8 cellular contexts compared by ENCODE assay signal in the genomic region with DNA sequence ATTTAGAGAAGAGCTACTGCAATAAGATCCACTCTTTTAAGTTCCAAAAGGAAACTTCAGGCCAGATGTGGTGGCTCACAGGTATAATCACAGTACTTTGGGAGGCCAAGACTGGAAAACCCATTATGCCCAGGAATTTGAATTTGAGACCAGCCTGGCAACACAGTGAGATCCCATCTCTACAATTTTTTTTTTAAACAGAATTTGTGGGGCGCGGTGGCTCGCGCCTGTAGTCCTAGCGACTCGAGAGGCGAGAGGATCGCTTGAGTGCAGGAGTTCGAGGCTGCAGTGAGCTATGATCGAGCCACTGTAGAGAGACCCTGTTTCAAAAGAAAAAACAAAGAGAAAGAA. TPM values are rescaled to one million over a fixed set of nuclear protein-coding genes. Genes with fewer than 3 reads are reported as not detected.
DNase-seq lines count a peak whose midpoint lies in the region; ATAC-seq, FAIRE-seq and TF ChIP-seq lines count a peak whose summit lies in the region.

No MANE protein-coding gene starts in this region.

- H3K36me3 ChIP-seq in K562 (ENCODE audit: control insufficient read depth, insufficient read depth, low read length) = peaks cover 4% of the 10 kb centered on the region; the same call in 1 of the 3 replicates
- H3K36me3 ChIP-seq in mesenchymal stem cell (ENCODE audit: control insufficient read depth in 1 of 2, insufficient read depth in 2 of 2, low read depth in 1 of 2, low read length in 2 of 2) = peaks cover 0 to 2% of the 10 kb centered on the region in 2 experiments
- no peaks in the 10 kb centered on the region for H3K36me3 ChIP-seq in uterus

- H3K27ac ChIP-seq in K562 (ENCODE audit: extremely low read depth, low read depth, low read length) (peak overlapping the region; percentile 68), mesenchymal stem cell (ENCODE audit: low read length, poor library complexity, severe bottlenecking) (no peak overlapping the region), uterus (peak overlapping the region; percentile 71 to 81)

- H4K8ac ChIP-seq in mesenchymal stem cell (ENCODE audit: low read length) = no peak overlapping the region

- peak overlapping the region; percentile 80 for H3K4me3 ChIP-seq in K562
- H3K4me3 ChIP-seq in mesenchymal stem cell (ENCODE audit: insufficient read depth in 1 of 2, low read depth in 1 of 2, low read length in 2 of 2) = peak overlapping the region; percentile 85 to 88
- H3K4me3 ChIP-seq in uterus = peak overlapping the region; percentile 75 to 83

- 1% methylated on average over 10 of the region's 10 CpGs for WGBS in K562 (ENCODE audit: insufficient coverage, low coverage, missing lambda C conversion rate)
- 8% methylated on average over 9 of the region's 10 CpGs for WGBS in mesenchymal stem cell

- TF ChIP-seq CTCF in K562 (IDR thresholded peaks at IDR 0.05 in 2 of 3, conservative IDR thresholded peaks at IDR 0.05 in 1 of 3; ENCODE audit: insufficient read depth in 2 of 3, low read depth in 1 of 3, low read length in 3 of 3) (no peak), uterus (IDR thresholded peaks at IDR 0.05) (no peak)

- no peak for TF ChIP-seq POLR2A in K562 (conservative IDR thresholded peaks at IDR 0.05)
- no peak for TF ChIP-seq POLR2A in uterus (IDR thresholded peaks at IDR 0.05)

- H3K9ac ChIP-seq in K562 (ENCODE audit: insufficient read depth in 1 of 2, low read depth in 2 of 2, low read length in 2 of 2) (peak overlapping the region; percentile 78 to 95), mesenchymal stem cell (ENCODE audit: low read length) (peak overlapping the region; percentile 95)

- H3K9me1 ChIP-seq in K562 (ENCODE audit: control insufficient read depth, insufficient read depth, low read length) = no peaks in the 10 kb centered on the region

- in situ Hi-C loops in K562 (cut with MboI) = no loop called here

- H2AFZ ChIP-seq in K562 (ENCODE audit: low read depth, low read length) (peak overlapping the region; percentile 99), mesenchymal stem cell (ENCODE audit: low read depth, low read length) (no peak overlapping the region)

- no peak overlapping the region for H3K23ac ChIP-seq in mesenchymal stem cell (ENCODE audit: low read length in 2 of 2)

- H3K4ac ChIP-seq in mesenchymal stem cell (ENCODE audit: low read depth in 1 of 2, low read length in 2 of 2) = no peak overlapping the region

- no peak overlapping the region for H2BK5ac ChIP-seq in mesenchymal stem cell (ENCODE audit: low read depth, low read length, poor library complexity, severe bottlenecking)

- no peak overlapping the region for H3K14ac ChIP-seq in mesenchymal stem cell (ENCODE audit: low read length in 2 of 2)

- peak overlapping the region in 1 of 2 experiments; percentile 94 for H3K18ac ChIP-seq in mesenchymal stem cell (ENCODE audit: low read depth in 1 of 2, low read length in 2 of 2)

- no TSS peak for BruUV-seq in K562 (replicated peaks; lab: Mats Ljungman, UMichigan)

- H3K4me2 ChIP-seq in K562 (ENCODE audit: insufficient read depth, low read length) (peak overlapping the region; percentile 95), mesenchymal stem cell (ENCODE audit: low read length, poor library complexity, severe bottlenecking) (peak overlapping the region; percentile 82)

- no peak for TF ChIP-seq RAD21 in K562 (CRISPR knock-in tag; conservative IDR thresholded peaks at IDR 0.05 in 1 of 2, IDR thresholded peaks at IDR 0.05 in 1 of 2)

- peaks cover 29% of the 10 kb centered on the region for H3K79me2 ChIP-seq in K562 (ENCODE audit: control insufficient read depth, insufficient read depth, low read length)

- ATAC-seq in K562 (peak; percentile 45), GM19324 (IDR thresholded peaks at IDR 0.05; ENCODE audit: low FRiP score, unreplicated experiment) (no peak)

- intact Hi-C loops in K562 (cut with micrococcal nuclease) (no loop called here), uterus (cut with DNase I; ENCODE audit: low total_unique reads) (no loop called here)

- H2AK5ac ChIP-seq in mesenchymal stem cell (ENCODE audit: low read length, severe bottlenecking) = no peak overlapping the region

- H3K9me3 ChIP-seq in K562 (replicated peaks; ENCODE audit: control insufficient read depth, insufficient read depth, low read depth, low read length) = no peaks in the 10 kb centered on the region
- H3K9me3 ChIP-seq in mesenchymal stem cell (ENCODE audit: control insufficient read depth, low read length) = no peaks in the 10 kb centered on the region
- H3K9me3 ChIP-seq in uterus = no peaks in the 10 kb centered on the region

- H2BK15ac ChIP-seq in mesenchymal stem cell (ENCODE audit: low read depth, poor library complexity, severe bottlenecking) = no peak overlapping the region

- CTCF ChIA-PET in K562 (lab: Yijun Ruan, JAX; ENCODE audit: low intra/inter-chr PET ratio) = no interaction called here

- H3K27me3 ChIP-seq in K562 (ENCODE audit: control insufficient read depth in 2 of 2, insufficient read depth in 2 of 2, low read length in 2 of 2) (no peaks in the 10 kb centered on the region), mesenchymal stem cell (ENCODE audit: control insufficient read depth in 1 of 2, insufficient read depth in 1 of 2, low read length in 2 of 2) (no peaks in the 10 kb centered on the region), uterus (no peaks in the 10 kb centered on the region)

- DNase-seq in activated naive CD4-positive, alpha-beta T cell treated with Interleukin-2 at 50 U/mL for 16 hours = peak; percentile 3
- no peak for DNase-seq in activated naive CD4-positive, alpha-beta T cell (lab: John Stamatoyannopoulos, UW)
- DNase-seq in K562 (ENCODE audit: extremely low read depth in 1 of 4, low spot score in 3 of 4) (no peak), mesenchymal stem cell (no peak), uterus (no peak), A172 (ENCODE audit: low spot score) (no peak)
- DNase-seq in effector CD4-positive, alpha-beta T cell = no peak

- H4K20me1 ChIP-seq in K562 (replicated peaks; ENCODE audit: control insufficient read depth, insufficient read depth, low read length) = no peaks in the 10 kb centered on the region

- H2BK120ac ChIP-seq in mesenchymal stem cell (ENCODE audit: low read depth, low read length) = no peak overlapping the region

- peaks cover 12 to 17% of the 10 kb centered on the region in 2 experiments; a peak in 3 of 5 replicates for H3K4me1 ChIP-seq in K562 (replicated peaks in 1 of 2; ENCODE audit: control insufficient read depth in 2 of 2, insufficient read depth in 2 of 2, low read length in 2 of 2)
- H3K4me1 ChIP-seq in mesenchymal stem cell (ENCODE audit: control insufficient read depth, insufficient read depth, low read depth, low read length) = peaks cover 12% of the 10 kb centered on the region
- no peaks in the 10 kb centered on the region for H3K4me1 ChIP-seq in uterus

- H3K79me1 ChIP-seq in mesenchymal stem cell (replicated peaks; ENCODE audit: low read length, poor library complexity, severe bottlenecking) = peaks cover 28% of the 10 kb centered on the region

- FAIRE-seq in K562 (lab: Jason Lieb, UNC) = peak; percentile 70

- POLR2A ChIA-PET in K562 (lab: Yijun Ruan, JAX) = interaction anchor here (1.1 to 2.0 kb wide), 5 partner anchors 12 to 105 kb away, joined by 3 to 8 read pairs (median 3); a partner anchor contains a TSS

- H4K91ac ChIP-seq in mesenchymal stem cell (ENCODE audit: low read length) = no peak overlapping the region

- TF ChIP-seq EP300 in K562 (IDR thresholded peaks at IDR 0.05; ENCODE audit: low read length) = no peak

- no peak overlapping the region for H2BK12ac ChIP-seq in mesenchymal stem cell (ENCODE audit: low read length in 2 of 2)

RNA-seq across cellular contexts. Expression of a gene that starts 0.8 kb away (rescaled TPM):
- 130 and 148 TPM in 2 replicates for total RNA-seq in K562 (2011; cell fraction: chromatin; rRNA removed; ENCODE audit: low replicate concordance)
- total RNA-seq in K562 (2011; cell fraction: nucleolus; rRNA removed) = 64.2 and 80.3 TPM in 2 replicates
- total RNA-seq in K562 (2011; cell fraction: nucleoplasm; rRNA removed) = 81.6 and 84.3 TPM in 2 replicates
- total RNA-seq in K562 (2014; rRNA removed) = 10.3 and 15.6 TPM in 2 replicates
- 10.1 and 12.6 TPM in 2 replicates for total RNA-seq in K562 (2014; rRNA removed; fragmentation: Illumina TruSeq; extraction: Trizol)
- total RNA-seq in K562 (2015; rRNA removed; fragmentation: Illumina TruSeq; extraction: Trizol) = 15.1 and 17.4 TPM in 2 replicates
- 15.7 and 16.0 TPM in 2 replicates for total RNA-seq in K562 (2021)
- 17.4 and 33.4 TPM in 2 replicates for polyA plus RNA-seq in K562 (2011; rRNA removed)
- polyA plus RNA-seq in K562 (2011; cell fraction: cytosol; rRNA removed) = 39.4 and 44.8 TPM in 2 replicates
- polyA plus RNA-seq in K562 (2011; cell fraction: nucleus; rRNA removed) = 62.0 and 68.1 TPM in 2 replicates
- polyA plus RNA-seq in K562 (2012) = 12.1 and 16.8 TPM in 2 replicates
- 17.6 and 18.9 TPM in 2 replicates for polyA plus RNA-seq in K562 (2014; fragmentation: Illumina TruSeq; extraction: Trizol)
- 1 to 10 TPM; 3.8 to 7.6 TPM for polyA plus RNA-seq in K562 (2014; fragmentation: Nextera tagmentation; extraction: Ambion mirVana)
- 13.4 and 16.6 TPM in 2 replicates for polyA plus RNA-seq in K562 (2014; rRNA removed)
- 28.9 and 31.1 TPM in 2 replicates for polyA minus RNA-seq in K562 (2011; rRNA and poly(A)+ RNA removed)
- polyA minus RNA-seq in K562 (2011; cell fraction: cytosol; rRNA and poly(A)+ RNA removed) = 13.2 and 19.2 TPM in 2 replicates
- polyA minus RNA-seq in K562 (2011; cell fraction: nucleus; rRNA and poly(A)+ RNA removed) = 18.8 and 25.3 TPM in 2 replicates
- polyA plus RNA-seq in mesenchymal stem cell (2013, experiment 1 of 2) = 14.8 TPM
- 12.9 TPM for polyA plus RNA-seq in mesenchymal stem cell (2013, experiment 2 of 2)
- total RNA-seq in uterus = 100 to 1,000 TPM in 1 of 4 donors, 10 to 100 TPM in 3; 11.5 to 393 (median 32.2) TPM
- total RNA-seq in A172 (2014; rRNA removed; shearing (Covaris generic)) = 14.5 and 21.0 TPM in 2 replicates

RNA-seq across cellular contexts. Expression of a gene that starts 58.1 kb away (rescaled TPM):
- 367 and 371 TPM in 2 replicates for total RNA-seq in K562 (2011; cell fraction: chromatin; rRNA removed; ENCODE audit: low replicate concordance)
- 182 and 192 TPM in 2 replicates for total RNA-seq in K562 (2011; cell fraction: nucleolus; rRNA removed)
- 271 and 359 TPM in 2 replicates for total RNA-seq in K562 (2011; cell fraction: nucleoplasm; rRNA removed)
- 53.3 and 66.3 TPM in 2 replicates for total RNA-seq in K562 (2014; rRNA removed)
- total RNA-seq in K562 (2014; rRNA removed; fragmentation: Illumina TruSeq; extraction: Trizol) = 64.5 and 78.7 TPM in 2 replicates
- 53.6 and 63.0 TPM in 2 replicates for total RNA-seq in K562 (2015; rRNA removed; fragmentation: Illumina TruSeq; extraction: Trizol)
- total RNA-seq in K562 (2021) = 88.9 and 93.1 TPM in 2 replicates
- polyA plus RNA-seq in K562 (2011; rRNA removed) = 97.5 and 110 TPM in 2 replicates
- polyA plus RNA-seq in K562 (2011; cell fraction: cytosol; rRNA removed) = 43.4 and 61.3 TPM in 2 replicates
- 220 and 244 TPM in 2 replicates for polyA plus RNA-seq in K562 (2011; cell fraction: nucleus; rRNA removed)
- polyA plus RNA-seq in K562 (2012) = 54.5 and 77.0 TPM in 2 replicates
- polyA plus RNA-seq in K562 (2014; fragmentation: Illumina TruSeq; extraction: Trizol) = 99.9 and 133 TPM in 2 replicates
- 10 to 100 TPM; 11.9 to 15.7 TPM for polyA plus RNA-seq in K562 (2014; fragmentation: Nextera tagmentation; extraction: Ambion mirVana)
- polyA plus RNA-seq in K562 (2014; rRNA removed) = 74.6 and 78.4 TPM in 2 replicates
- 87.4 and 89.5 TPM in 2 replicates for polyA minus RNA-seq in K562 (2011; rRNA and poly(A)+ RNA removed)
- polyA minus RNA-seq in K562 (2011; cell fraction: cytosol; rRNA and poly(A)+ RNA removed) = 36.8 and 46.2 TPM in 2 replicates
- polyA minus RNA-seq in K562 (2011; cell fraction: nucleus; rRNA and poly(A)+ RNA removed) = 56.7 and 77.6 TPM in 2 replicates
- 22.6 TPM for polyA plus RNA-seq in mesenchymal stem cell (2013, experiment 1 of 2)
- polyA plus RNA-seq in mesenchymal stem cell (2013, experiment 2 of 2) = 23.2 TPM
- total RNA-seq in uterus = 10 to 100 TPM; 54.8 to 96.0 (median 72.7) TPM
- 19.9 and 37.4 TPM in 2 replicates for total RNA-seq in A172 (2014; rRNA removed; shearing (Covaris generic))
